In the genomic region with DNA sequence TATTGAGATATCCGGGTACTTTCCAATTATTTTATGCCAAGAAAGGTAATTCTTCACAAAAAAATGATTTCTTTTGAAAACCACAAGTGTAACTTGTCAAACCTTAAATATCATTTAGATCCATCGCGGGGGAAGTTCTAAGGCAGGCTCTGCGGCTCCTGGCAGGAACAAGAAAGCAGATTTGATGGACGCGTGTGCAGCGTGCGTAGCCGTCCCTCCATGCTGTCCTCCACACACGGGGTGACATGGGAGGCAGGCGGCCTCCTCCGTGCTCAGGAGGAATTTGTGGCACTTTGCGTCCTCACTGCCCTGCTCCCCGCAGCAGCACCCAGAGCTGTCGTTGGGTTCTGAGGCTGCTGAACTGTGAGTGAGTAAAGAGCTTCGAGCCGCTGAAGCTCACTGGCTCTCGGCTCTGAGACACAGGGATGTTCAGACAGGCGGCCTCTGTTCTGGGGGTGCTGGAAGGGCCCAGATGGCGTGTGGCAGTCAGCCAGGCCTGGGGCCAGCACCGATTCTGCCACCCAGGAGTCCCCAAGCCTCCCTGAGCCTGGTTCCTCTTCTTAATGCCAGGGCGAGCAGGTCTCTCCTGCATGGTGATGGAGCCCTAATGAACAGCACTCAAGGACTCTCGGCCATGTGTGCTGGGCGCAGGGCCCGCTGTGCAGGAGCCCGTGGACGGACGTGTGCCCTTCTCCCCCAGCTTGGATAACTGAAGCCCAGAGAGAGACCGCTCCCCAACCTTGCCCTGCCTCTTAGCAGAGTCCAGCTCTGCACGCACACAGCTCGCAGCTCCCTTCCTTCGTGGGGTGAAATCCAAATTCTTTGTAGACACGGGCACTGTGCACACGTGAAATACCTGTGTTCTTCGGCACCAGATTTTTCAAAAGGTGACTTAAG, we compare ENCODE assay signal across 15 cellular contexts.
DNase-seq lines count a peak whose midpoint lies in the region; ATAC-seq lines count a peak whose summit lies in the region.
"Had no signal": no experiment of that assay in that cellular context is flagged by ENCODE, and none has a peak within 500 bp of the region (broad histone marks: within the 10 kb centered on the region; RNA-seq: fewer than 3 reads in every experiment).

No MANE protein-coding gene starts in this region.

- H3K27me3 Mint-ChIP-seq in activated CD4-positive, alpha-beta T cell treated with anti-CD3 and anti-CD28 coated beads, Interleukin-2, amount 10 ng/mL, durations not matched to agents 7 days and 5 days: peaks cover 37% of the 10 kb centered on the region
- H3K27me3 Mint-ChIP-seq in activated T-cell treated with anti-CD3 and anti-CD28 coated beads, Interleukin-2, amount 50 U/mL, for 72 hours (ENCODE audit: low read depth): peaks cover 30% of the 10 kb centered on the region

- CTCF ChIA-PET in activated CD4-positive, alpha-beta T cell treated with anti-CD3 and anti-CD28 coated beads, Interleukin-2, amount 10 ng/mL, durations not matched to agents 7 days and 5 days (lab: Charles Lee): interaction anchor here (0.6 to 1.1 kb wide), 3 partner anchors 20 to 818 kb away, joined by 3 to 5 read pairs (median 3); no protein-coding TSS in a partner anchor

- peaks cover 56% of the 10 kb centered on the region for H3K4me1 Mint-ChIP-seq in activated CD4-positive, alpha-beta T cell treated with anti-CD3 and anti-CD28 coated beads, Interleukin-2, amount 10 ng/mL, durations not matched to agents 7 days and 5 days
- H3K4me1 Mint-ChIP-seq in activated T-cell treated with anti-CD3 and anti-CD28 coated beads, Interleukin-2, amount 50 U/mL, for 72 hours (ENCODE audit: low read depth): peaks cover 69% of the 10 kb centered on the region
- H3K4me1 Mint-ChIP-seq: neural progenitor cell had no signal

- H3K27ac Mint-ChIP-seq in activated CD4-positive, alpha-beta T cell treated with anti-CD3 and anti-CD28 coated beads, Interleukin-2, amount 10 ng/mL, durations not matched to agents 7 days and 5 days: peak overlapping the region; percentile 79
- no peak overlapping the region for H3K27ac Mint-ChIP-seq in activated T-cell treated with anti-CD3 and anti-CD28 coated beads, Interleukin-2, amount 50 U/mL, for 72 hours
- H3K27ac Mint-ChIP-seq: IgD-negative memory B cell, neural progenitor cell had no signal

- ATAC-seq in activated T-cell treated with anti-CD3 and anti-CD28 coated beads, Interleukin-2, amount 50 U/mL, for 72 hours (replicated peaks in 1 of 2): peak; percentile 27 to 33

- H3K9me3 Mint-ChIP-seq in activated CD4-positive, alpha-beta T cell treated with anti-CD3 and anti-CD28 coated beads, Interleukin-2, amount 10 ng/mL, durations not matched to agents 7 days and 5 days: peaks cover 2% of the 10 kb centered on the region
- no peaks in the 10 kb centered on the region for H3K9me3 Mint-ChIP-seq in activated T-cell treated with anti-CD3 and anti-CD28 coated beads, Interleukin-2, amount 50 U/mL, for 72 hours
- H3K9me3 Mint-ChIP-seq: neural progenitor cell had no signal

- peak overlapping the region; percentile 51 for H3K4me3 Mint-ChIP-seq in activated CD4-positive, alpha-beta T cell treated with anti-CD3 and anti-CD28 coated beads, Interleukin-2, amount 10 ng/mL, durations not matched to agents 7 days and 5 days
- peak overlapping the region; percentile 49 to 68 for H3K4me3 Mint-ChIP-seq in activated T-cell treated with anti-CD3 and anti-CD28 coated beads, Interleukin-2, amount 50 U/mL, for 72 hours
- H3K4me3 Mint-ChIP-seq: IgD-negative memory B cell, neural progenitor cell had no signal

- peaks cover 2% of the 10 kb centered on the region for H3K36me3 Mint-ChIP-seq in activated CD4-positive, alpha-beta T cell treated with anti-CD3 and anti-CD28 coated beads, Interleukin-2, amount 10 ng/mL, durations not matched to agents 7 days and 5 days (ENCODE audit: low read depth)
- H3K36me3 Mint-ChIP-seq in activated T-cell treated with anti-CD3 and anti-CD28 coated beads, Interleukin-2, amount 50 U/mL, for 72 hours (ENCODE audit: insufficient read depth in 2 of 2): no peaks in the 10 kb centered on the region
- H3K36me3 Mint-ChIP-seq: IgD-negative memory B cell, neural progenitor cell had no signal

- POLR2A ChIA-PET in activated CD4-positive, alpha-beta T cell treated with anti-CD3 and anti-CD28 coated beads, Interleukin-2, amount 10 ng/mL, durations not matched to agents 7 days and 5 days (lab: Charles Lee): no interaction called here

- DNase-seq in activated CD4-positive, alpha-beta T cell treated with anti-CD3 and anti-CD28 coated beads, Interleukin-2, amount 10 ng/mL, durations not matched to agents 7 days and 5 days: no peak
- no peak for DNase-seq in activated CD4-positive, alpha-beta T cell treated with anti-CD3 and anti-CD28 coated beads for 1 hour
- DNase-seq in D341Med (ENCODE audit: low spot score) (peak; percentile 3), islet precursor cell (peak; percentile 46), NCI-H2171 treated with DMSO at 0.1 percent for 48 hours (lab: John Stamatoyannopoulos, UW) (no peak), NCI-H2029 (lab: John Stamatoyannopoulos, UW) (no peak), NOMO-1 treated with dmso at 0.1 percent for 144 hours (lab: John Stamatoyannopoulos, UW; ENCODE audit: unreplicated experiment) (no peak)
- no peak for DNase-seq in activated T-cell treated with anti-CD3 and anti-CD28 coated beads, Interleukin-2, amount 50 U/mL, for 72 hours
- DNase-seq: effector CD8-positive, alpha-beta T cell; mesenchymal stem cell; MV-4-11; NCI-H2107; T-helper 9 cell had no signal

Comparison
In these comparisons a context has a peak if more than half of its experiments do, and no peak if none do; other contexts are left out.
1. DNase-seq: peak in D341Med (single experiment) and islet precursor cell (single experiment); none in activated CD4-positive, alpha-beta T cell treated with anti-CD3 and anti-CD28 coated beads, Interleukin-2, amount 10 ng/mL, durations not matched to agents 7 days and 5 days (single experiment), activated CD4-positive, alpha-beta T cell treated with anti-CD3 and anti-CD28 coated beads for 1 hour (single experiment), activated T-cell treated with anti-CD3 and anti-CD28 coated beads, Interleukin-2, amount 50 U/mL, for 72 hours (0 of 2), NCI-H2171 treated with DMSO at 0.1 percent for 48 hours (single experiment), NCI-H2029 (single experiment) and NOMO-1 treated with dmso at 0.1 percent for 144 hours (single experiment).